21 cellular contexts compared by ENCODE assay signal in the genomic region with DNA sequence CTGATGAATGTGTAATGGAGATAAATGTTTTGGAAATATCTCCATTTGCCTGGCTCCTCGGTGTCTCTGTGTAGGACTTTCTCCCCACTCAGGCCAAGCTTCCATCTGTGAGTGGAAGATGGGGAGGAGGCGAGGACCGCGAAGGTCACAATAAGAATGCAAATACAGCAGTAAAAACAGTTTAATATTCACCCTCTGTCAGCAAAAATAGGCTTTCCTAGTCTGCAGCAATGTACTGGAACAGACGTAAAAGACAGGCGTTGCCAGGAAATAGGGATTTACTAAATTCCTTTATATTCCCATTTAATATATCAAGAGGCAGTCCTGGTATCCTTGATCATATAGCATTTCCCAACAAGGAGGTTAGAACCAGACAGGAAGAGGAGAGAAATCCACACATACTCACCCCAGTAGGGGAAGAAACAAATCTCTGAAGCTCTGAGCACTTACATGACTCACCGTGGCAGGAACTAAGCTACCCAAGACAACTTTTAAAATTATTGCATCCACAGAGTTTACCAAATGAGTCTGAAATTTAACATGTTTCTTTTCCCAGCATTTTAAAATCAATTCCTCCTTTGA.
DNase-seq lines count a peak whose midpoint lies in the region; ATAC-seq, FAIRE-seq and TF ChIP-seq lines count a peak whose summit lies in the region.
"Had no signal": no experiment of that assay in that cellular context is flagged by ENCODE, and none has a peak within 500 bp of the region (broad histone marks: within the 10 kb centered on the region; RNA-seq: fewer than 3 reads in every experiment).

No MANE protein-coding gene starts in this region.

- in situ Hi-C loops in gastrocnemius medialis (cut with MboI; ENCODE audit: low sequenced_read_pairs in 4 of 4): no loop called here

- CTCF ChIA-PET in MCF 10A (lab: Yijun Ruan, JAX) (no interaction called here), T-cell (lab: Charles Lee) (no interaction called here)

- H3K27ac Mint-ChIP-seq in MCF 10A (ENCODE audit: low read depth, unreplicated experiment) (no peak overlapping the region), astrocyte (ENCODE audit: unreplicated experiment) (peak overlapping the region; percentile 92), T-cell (no peak overlapping the region)
- H3K27ac Mint-ChIP-seq: CD8-positive, alpha-beta T cell had no signal

- 63% methylated on average over 7 of the region's 7 CpGs for WGBS in hepatocyte (ENCODE audit: low lambda C conversion rate, missing lambda C conversion rate)

- H3K9me3 ChIP-seq in breast epithelium (no peaks in the 10 kb centered on the region), astrocyte (ENCODE audit: insufficient read depth, low read depth, low read length) (no peaks in the 10 kb centered on the region), hepatocyte (ENCODE audit: low read depth) (no peaks in the 10 kb centered on the region), gastrocnemius medialis (no peaks in the 10 kb centered on the region)
- H3K9me3 ChIP-seq: adrenal gland, thyroid gland had no signal

- H3K36me3 Mint-ChIP-seq in MCF 10A (ENCODE audit: insufficient read depth, unreplicated experiment): no peaks in the 10 kb centered on the region
- H3K36me3 Mint-ChIP-seq in astrocyte (ENCODE audit: low read depth, unreplicated experiment): no peaks in the 10 kb centered on the region
- no peaks in the 10 kb centered on the region for H3K36me3 Mint-ChIP-seq in T-cell
- H3K36me3 Mint-ChIP-seq: CD8-positive, alpha-beta T cell had no signal

- ATAC-seq in T-cell (replicated peaks in 1 of 4) (no peak), gastrocnemius medialis (no peak)
- ATAC-seq: CD8-positive, alpha-beta T cell; right cardiac atrium had no signal

- no peak overlapping the region for H3K4me2 ChIP-seq in astrocyte (ENCODE audit: low read length)
- H3K4me2 ChIP-seq in hepatocyte: no peak overlapping the region

- no peaks in the 10 kb centered on the region for H3K4me1 ChIP-seq in breast epithelium
- no peaks in the 10 kb centered on the region for H3K4me1 ChIP-seq in astrocyte (ENCODE audit: insufficient read depth, low read length)
- H3K4me1 ChIP-seq in hepatocyte (ENCODE audit: insufficient read depth): no peaks in the 10 kb centered on the region
- H3K4me1 ChIP-seq in gastrocnemius medialis: no peaks in the 10 kb centered on the region
- H3K4me1 ChIP-seq: adrenal gland, thyroid gland had no signal

- H3K79me2 ChIP-seq in astrocyte (ENCODE audit: insufficient read depth, low read length) (no peaks in the 10 kb centered on the region), hepatocyte (no peaks in the 10 kb centered on the region)

- H3K9me2 ChIP-seq in hepatocyte (replicated peaks; ENCODE audit: insufficient read depth): no peaks in the 10 kb centered on the region

- no peaks in the 10 kb centered on the region for H4K20me1 ChIP-seq in astrocyte (ENCODE audit: insufficient read depth, low read length)
- no peaks in the 10 kb centered on the region for H4K20me1 ChIP-seq in hepatocyte (ENCODE audit: insufficient read depth, poor library complexity, severe bottlenecking)

- H3K4me3 Mint-ChIP-seq in MCF 10A (ENCODE audit: unreplicated experiment) (no peak overlapping the region), astrocyte (ENCODE audit: unreplicated experiment) (no peak overlapping the region), T-cell (no peak overlapping the region)
- H3K4me3 Mint-ChIP-seq: CD8-positive, alpha-beta T cell had no signal

- no peak for TF ChIP-seq CTCF in MCF 10A (IDR thresholded peaks at IDR 0.05; ENCODE audit: unreplicated experiment)
- no peak for TF ChIP-seq CTCF in breast epithelium (IDR thresholded peaks at IDR 0.05)
- no peak for TF ChIP-seq CTCF in astrocyte (IDR thresholded peaks at IDR 0.05; ENCODE audit: insufficient read depth, low read depth, low read length)
- no peak for TF ChIP-seq CTCF in hepatocyte (IDR thresholded peaks at IDR 0.05; ENCODE audit: poor library complexity)
- no peak for TF ChIP-seq CTCF in gastrocnemius medialis (IDR thresholded peaks at IDR 0.05 in 4 of 5, conservative IDR thresholded peaks at IDR 0.05 in 1 of 5)

- no peak for FAIRE-seq in astrocyte (lab: Jason Lieb, UNC)
- FAIRE-seq: keratinocyte had no signal

- H3K4me1 Mint-ChIP-seq in MCF 10A (ENCODE audit: insufficient read depth, unreplicated experiment): no peaks in the 10 kb centered on the region
- H3K4me1 Mint-ChIP-seq in astrocyte (ENCODE audit: low read depth, unreplicated experiment): peaks cover 7% of the 10 kb centered on the region
- no peaks in the 10 kb centered on the region for H3K4me1 Mint-ChIP-seq in T-cell

- POLR2A ChIA-PET in MCF 10A (lab: Yijun Ruan, JAX) (no interaction called here), T-cell (lab: Charles Lee) (interaction anchor here in 1 of 2 donors (0.6 kb wide), 1 partner anchor 1108 kb away, joined by 3 read pairs; no protein-coding TSS in a partner anchor)

- H2AFZ ChIP-seq in astrocyte (ENCODE audit: low read depth, low read length): no peak overlapping the region
- H2AFZ ChIP-seq in hepatocyte: no peak overlapping the region

- H3K9ac ChIP-seq in astrocyte (ENCODE audit: low read length): no peak overlapping the region

- no TSS peak for BruUV-seq in MCF 10A (replicated peaks; lab: Mats Ljungman, UMichigan)

- TF ChIP-seq POLR2A in breast epithelium (IDR thresholded peaks at IDR 0.05): no peak
- no peak for TF ChIP-seq POLR2A in gastrocnemius medialis (IDR thresholded peaks at IDR 0.05)

- no peaks in the 10 kb centered on the region for H3K27me3 ChIP-seq in breast epithelium
- H3K27me3 ChIP-seq in astrocyte (ENCODE audit: insufficient read depth, low read length): no peaks in the 10 kb centered on the region
- H3K27me3 ChIP-seq in hepatocyte: no peaks in the 10 kb centered on the region
- H3K27me3 ChIP-seq in gastrocnemius medialis: no peaks in the 10 kb centered on the region
- H3K27me3 ChIP-seq: adrenal gland, thyroid gland had no signal

- no peak overlapping the region for H3K4me3 ChIP-seq in breast epithelium
- no peak overlapping the region for H3K4me3 ChIP-seq in astrocyte (ENCODE audit: insufficient read depth, low read depth, low read length)
- H3K4me3 ChIP-seq in hepatocyte: no peak overlapping the region
- no peak overlapping the region for H3K4me3 ChIP-seq in gastrocnemius medialis
- H3K4me3 ChIP-seq: adrenal gland, thyroid gland had no signal

- H3K27ac ChIP-seq in breast epithelium (no peak overlapping the region), astrocyte (ENCODE audit: low read depth, low read length) (no peak overlapping the region), hepatocyte (no peak overlapping the region), gastrocnemius medialis (no peak overlapping the region)
- H3K27ac ChIP-seq: 22Rv1, adrenal gland, thyroid gland had no signal

- no peaks in the 10 kb centered on the region for H3K36me3 ChIP-seq in breast epithelium
- H3K36me3 ChIP-seq in astrocyte (ENCODE audit: insufficient read depth, low read length): no peaks in the 10 kb centered on the region
- no peaks in the 10 kb centered on the region for H3K36me3 ChIP-seq in hepatocyte (replicated peaks; ENCODE audit: insufficient read depth, low read depth)
- H3K36me3 ChIP-seq in gastrocnemius medialis: no peaks in the 10 kb centered on the region
- H3K36me3 ChIP-seq: adrenal gland, thyroid gland had no signal

- intact Hi-C loops in MCF 10A (cut with micrococcal nuclease) (no loop called here), breast epithelium (cut with DNase I; ENCODE audit: low total_unique reads) (no loop called here), gastrocnemius medialis (cut with DNase I; ENCODE audit: low total_unique reads) (no loop called here)

- no peaks in the 10 kb centered on the region for H3K27me3 Mint-ChIP-seq in MCF 10A (ENCODE audit: insufficient read depth, unreplicated experiment)
- H3K27me3 Mint-ChIP-seq in astrocyte (ENCODE audit: low read depth, unreplicated experiment): no peaks in the 10 kb centered on the region
- no peaks in the 10 kb centered on the region for H3K27me3 Mint-ChIP-seq in T-cell

- peaks cover 8% of the 10 kb centered on the region for H3K9me3 Mint-ChIP-seq in MCF 10A (ENCODE audit: unreplicated experiment)
- no peaks in the 10 kb centered on the region for H3K9me3 Mint-ChIP-seq in astrocyte (ENCODE audit: unreplicated experiment)
- peaks cover 7 to 10% (median 8%) of the 10 kb centered on the region in 3 donors for H3K9me3 Mint-ChIP-seq in T-cell
- H3K9me3 Mint-ChIP-seq: CD8-positive, alpha-beta T cell had no signal

- peak; percentile 20 for DNase-seq in MCF 10A (ENCODE audit: unreplicated experiment)
- DNase-seq in breast epithelium (ENCODE audit: low spot score in 2 of 2): no peak
- DNase-seq in astrocyte (ENCODE audit: low read depth): no peak
- DNase-seq in hepatocyte (ENCODE audit: low spot score): peak; percentile 13
- DNase-seq in NCI-H1436 (lab: John Stamatoyannopoulos, UW): no peak
- DNase-seq in T-cell: no peak
- DNase-seq in gastrocnemius medialis: no peak
- DNase-seq in NOMO-1 treated with DMSO at 0.1 percent for 48 hours (lab: John Stamatoyannopoulos, UW; ENCODE audit: unreplicated experiment): no peak
- DNase-seq: activated CD4-positive, CD25-positive, alpha-beta regulatory T cell treated with anti-CD3 and anti-CD28 coated beads, Interleukin-2, amount 50 U/mL, for 72 hours; adrenal gland; CD8-positive, alpha-beta T cell; head of caudate nucleus; Kasumi-1; NCI-H146; NCI-H345; Right ventricle myocardium superior; stimulated activated CD4-positive, alpha-beta T cell treated with anti-CD3 and anti-CD28 coated beads, Interleukin-4, amount 100 ng/mL, for 4 hours; thyroid gland had no signal

Comparison
In these comparisons a context has a peak if more than half of its experiments do, and no peak if none do; other contexts are left out.
1. DNase-seq: peak in MCF 10A (single experiment) and hepatocyte (single experiment); none in breast epithelium (0 of 2), astrocyte (single experiment), NCI-H1436 (single experiment), T-cell (0 of 34), gastrocnemius medialis (0 of 2) and NOMO-1 treated with DMSO at 0.1 percent for 48 hours (single experiment).